In the genomic region with DNA sequence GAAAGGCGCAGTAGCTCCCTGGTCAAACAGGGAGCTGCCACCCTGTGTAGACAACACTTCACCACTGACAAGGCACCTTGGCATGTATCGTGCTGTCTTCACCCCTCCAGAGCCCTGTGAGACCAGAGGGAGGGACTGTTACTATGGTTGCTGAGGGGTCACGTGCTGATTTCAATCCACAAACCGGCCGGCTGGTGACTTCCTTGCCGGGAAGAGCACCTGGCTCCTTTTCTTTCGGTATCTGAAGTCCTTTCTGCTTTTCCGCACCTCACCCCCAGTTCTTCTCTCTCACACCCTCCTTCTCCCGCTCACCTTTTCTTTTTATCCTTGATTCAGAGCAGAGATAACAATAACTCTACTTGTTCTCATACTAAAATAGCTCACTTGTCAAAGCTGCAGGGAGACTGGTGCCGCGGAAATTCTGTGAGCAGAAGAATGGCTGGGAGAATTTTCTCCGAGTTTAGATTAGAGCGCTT, we compare ENCODE assay signal across 12 cellular contexts.
DNase-seq lines count a peak whose midpoint lies in the region; ATAC-seq and TF ChIP-seq lines count a peak whose summit lies in the region.
"Had no signal": no experiment of that assay in that cellular context is flagged by ENCODE, and none has a peak within 500 bp of the region (broad histone marks: within the 10 kb centered on the region; RNA-seq: fewer than 3 reads in every experiment).

No MANE protein-coding gene starts in this region.

- H3K4me3 ChIP-seq in cardiac muscle cell (peak overlapping the region; percentile 10), lung (no peak overlapping the region), thyroid gland (replicated peaks in 1 of 3) (no peak overlapping the region)

- H3K36me3 ChIP-seq in cardiac muscle cell (no peaks in the 10 kb centered on the region), lung (ENCODE audit: control insufficient read depth in 2 of 2, insufficient read depth in 2 of 2, low read length in 2 of 2) (no peaks in the 10 kb centered on the region), thyroid gland (no peaks in the 10 kb centered on the region)
- H3K36me3 ChIP-seq: tibial nerve had no signal

- intact Hi-C loops in thyroid gland (cut with DNase I), result loop anchor here (5.0 to 10.0 kb wide), 3 partner anchors 324 to 607 kb away; a partner anchor contains a TSS

- WGBS in lung, 2 donors, result 81 to 88% methylated on average over 13 of the region's 13 CpGs
- 65% methylated on average over 13 of the region's 13 CpGs for WGBS in thyroid gland, 2 donors

- peak overlapping the region; percentile 63 for H3K27ac ChIP-seq in cardiac muscle cell
- no peak overlapping the region for H3K27ac ChIP-seq in lung (ENCODE audit: low read depth in 1 of 2, low read length in 1 of 2)
- no peak overlapping the region for H3K27ac ChIP-seq in thyroid gland
- H3K27ac ChIP-seq: 22Rv1, KMS-11 had no signal

- H3K27me3 ChIP-seq in cardiac muscle cell, result no peaks in the 10 kb centered on the region
- no peaks in the 10 kb centered on the region for H3K27me3 ChIP-seq in lung (ENCODE audit: control insufficient read depth, insufficient read depth)
- no peaks in the 10 kb centered on the region for H3K27me3 ChIP-seq in thyroid gland
- H3K27me3 ChIP-seq: tibial nerve had no signal

- no peak for ATAC-seq in lung (ENCODE audit: insufficient read depth, low FRiP score)

- TF ChIP-seq CTCF in cardiac muscle cell (IDR thresholded peaks at IDR 0.05; ENCODE audit: low read depth, low read length) (no peak), lung (IDR thresholded peaks at IDR 0.05; ENCODE audit: control extremely low read depth, extremely low read depth) (no peak), thyroid gland (IDR thresholded peaks at IDR 0.05) (no peak), GM13977 (IDR thresholded peaks at IDR 0.05; ENCODE audit: extremely low read depth, insufficient read depth, missing control alignments) (no peak)

- H3K4me1 ChIP-seq in cardiac muscle cell (ENCODE audit: low read depth) (peaks cover 12% of the 10 kb centered on the region), lung (ENCODE audit: control insufficient read depth in 2 of 2, insufficient read depth in 2 of 2, low read length in 2 of 2) (no peaks in the 10 kb centered on the region), thyroid gland (no peaks in the 10 kb centered on the region)

- no peak for TF ChIP-seq POLR2A in thyroid gland (IDR thresholded peaks at IDR 0.05)

- H3K9me3 ChIP-seq in cardiac muscle cell (ENCODE audit: low read depth), result no peaks in the 10 kb centered on the region
- no peaks in the 10 kb centered on the region for H3K9me3 ChIP-seq in lung (ENCODE audit: control insufficient read depth in 2 of 2, insufficient read depth in 1 of 2, low read length in 1 of 2)
- H3K9me3 ChIP-seq in thyroid gland, result no peaks in the 10 kb centered on the region
- H3K9me3 ChIP-seq: tibial nerve had no signal

- DNase-seq in DMS 273 (lab: John Stamatoyannopoulos, UW; ENCODE audit: unreplicated experiment) (peak; percentile 8), DMS 273 treated with DMSO at 0.1 percent for 48 hours (lab: John Stamatoyannopoulos, UW) (no peak), cardiac muscle cell (ENCODE audit: low read depth in 1 of 2, low spot score in 1 of 2) (peak in 1 of 2 donors; percentile 79), lung (ENCODE audit: low spot score) (peak; percentile 33), thyroid gland (peak; percentile 61 to 71), GM13977 (ENCODE audit: low spot score) (no peak), NCI-H2029 (lab: John Stamatoyannopoulos, UW) (no peak), NCI-H146 (lab: John Stamatoyannopoulos, UW) (no peak)
- DNase-seq: activated gamma-delta T cell had no signal

- in situ Hi-C loops in GM13977 (cut with MboI; ENCODE audit: low pct_unique_long_range_greater_than_20kb, low sequenced_read_pairs, unreplicated experiment), result loop anchor here (25.0 kb wide), 1 partner anchor 597 kb away; no protein-coding TSS in a partner anchor

Comparison
In these comparisons a context has a peak if more than half of its experiments do, and no peak if none do; other contexts are left out.
1. DNase-seq: peak in DMS 273 (single experiment), lung (single experiment) and thyroid gland (2 of 2); none in DMS 273 treated with DMSO at 0.1 percent for 48 hours (single experiment), GM13977 (single experiment), NCI-H2029 (single experiment) and NCI-H146 (single experiment).